In genomic region chr22:23762866-23763578, GRCh38 we compare ENCODE assay signal across 8 cellular contexts. TPM values are rescaled to one million over a fixed set of nuclear protein-coding genes. Genes with fewer than 3 reads are reported as not detected.
A peak's percentile ranks its signal among the peaks of the same experiment; 100 is the strongest.
DNase-seq lines count a peak whose midpoint lies in the region; ATAC-seq, FAIRE-seq and TF ChIP-seq lines count a peak whose summit lies in the region.

Gene C22orf15, plus strand, starts transcription at chr22:23762990. Its CDS starts 317 bp downstream, at chr22:23763307.

- no peaks in the 10 kb centered on the region for H3K9me3 Mint-ChIP-seq in CD8-positive, alpha-beta memory T cell
- H3K9me3 Mint-ChIP-seq in brain = no peaks in the 10 kb centered on the region
- no peaks in the 10 kb centered on the region for H3K9me3 Mint-ChIP-seq in neural crest cell

- no peaks in the 10 kb centered on the region for H3K9me3 ChIP-seq in CD8-positive, alpha-beta memory T cell (ENCODE audit: low read length)
- H3K9me3 ChIP-seq in KOPT-K1 (ENCODE audit: insufficient read depth, low read length, poor library complexity, severe bottlenecking) = no peaks in the 10 kb centered on the region

- POLR2A ChIA-PET in CD8-positive, alpha-beta memory T cell (lab: Charles Lee) = interaction anchor here (0.6 to 1.0 kb wide), 3 partner anchors 12 to 271 kb away, joined by 3 to 6 read pairs (median 4); partner anchors contain the start of genes SMARCB1 and ZNF70

- no peak for TF ChIP-seq CTCF in brain (conservative IDR thresholded peaks at IDR 0.05)
- no peak for TF ChIP-seq CTCF in neural crest cell (conservative IDR thresholded peaks at IDR 0.05)

- H3K4me1 ChIP-seq in CD8-positive, alpha-beta memory T cell (ENCODE audit: insufficient read depth, low read length) = peaks cover 33% of the 10 kb centered on the region

- peak in 1 of 5 donors; percentile 48 for DNase-seq in CD8-positive, alpha-beta memory T cell
- DNase-seq in neural crest cell (ENCODE audit: low read depth, low spot score) (no peak), NCI-H1105 (lab: John Stamatoyannopoulos, UW) (no peak), HTR-8/SVneo (ENCODE audit: insufficient read length, low spot score) (no peak), SW480 (ENCODE audit: low spot score) (no peak)

- no peak within 1 kb of the TSS for H3K27ac ChIP-seq in CD8-positive, alpha-beta memory T cell (ENCODE audit: low read depth, low read length)
- H3K27ac ChIP-seq in KOPT-K1 (ENCODE audit: low read depth, low read length, poor library complexity, severe bottlenecking) = peak within 1 kb of the TSS; percentile 73

- no peak for ATAC-seq in GM21423 (IDR thresholded peaks at IDR 0.05; ENCODE audit: unreplicated experiment)

- peaks cover 0 to 4% (median 0%) of the 10 kb centered on the region in 3 donors for H3K36me3 Mint-ChIP-seq in CD8-positive, alpha-beta memory T cell
- H3K36me3 Mint-ChIP-seq in brain (no peaks in the 10 kb centered on the region), neural crest cell (ENCODE audit: low read depth) (no peaks in the 10 kb centered on the region)

- H3K4me3 Mint-ChIP-seq in CD8-positive, alpha-beta memory T cell = peak within 1 kb of the TSS; percentile 48 to 88 (median 80)
- H3K4me3 Mint-ChIP-seq in brain (peak within 1 kb of the TSS in 1 of 5 experiments; percentile 48), neural crest cell (peak within 1 kb of the TSS; percentile 66)

- H3K27ac Mint-ChIP-seq in CD8-positive, alpha-beta memory T cell = peak within 1 kb of the TSS; percentile 52 to 91 (median 76)
- peak within 1 kb of the TSS in 3 of 5 experiments; percentile 6 to 92 (median 79) for H3K27ac Mint-ChIP-seq in brain
- H3K27ac Mint-ChIP-seq in neural crest cell (ENCODE audit: unreplicated experiment) = peak within 1 kb of the TSS; percentile 58

- no peaks in the 10 kb centered on the region for H3K27me3 ChIP-seq in CD8-positive, alpha-beta memory T cell (ENCODE audit: insufficient read depth, low read length, poor library complexity, severe bottlenecking)

- peak within 1 kb of the TSS; percentile 56 for H3K4me3 ChIP-seq in CD8-positive, alpha-beta memory T cell (ENCODE audit: low read length)

- FAIRE-seq in HTR-8/SVneo (lab: Jason Lieb, UNC) = no peak

- peaks cover 27 to 46% (median 38%) of the 10 kb centered on the region in 3 donors for H3K4me1 Mint-ChIP-seq in CD8-positive, alpha-beta memory T cell
- H3K4me1 Mint-ChIP-seq in brain = peaks cover 30% of the 10 kb centered on the region
- peaks cover 21% of the 10 kb centered on the region for H3K4me1 Mint-ChIP-seq in neural crest cell

- no peaks in the 10 kb centered on the region for H3K36me3 ChIP-seq in CD8-positive, alpha-beta memory T cell (ENCODE audit: insufficient read depth, low read length)
- H3K36me3 ChIP-seq in KOPT-K1 (ENCODE audit: insufficient read depth, low read length) = peaks cover 17% of the 10 kb centered on the region; the same call in 1 of the 2 replicates

- no peaks in the 10 kb centered on the region for H3K27me3 Mint-ChIP-seq in CD8-positive, alpha-beta memory T cell
- H3K27me3 Mint-ChIP-seq in brain (no peaks in the 10 kb centered on the region), neural crest cell (ENCODE audit: low read depth) (no peaks in the 10 kb centered on the region)

- CTCF ChIA-PET in CD8-positive, alpha-beta memory T cell (lab: Charles Lee) = interaction anchor here (0.6 to 1.3 kb wide), 5 partner anchors 12 to 87 kb away, joined by 3 to 7 read pairs (median 3); partner anchors contain the start of gene ZNF70

RNA-seq across cellular contexts. Expression of gene C22orf15, which starts in this region (rescaled TPM):
- under 1 TPM; 0.81 to 0.93 TPM for total RNA-seq in CD8-positive, alpha-beta memory T cell
- polyA plus RNA-seq in CD8-positive, alpha-beta memory T cell = 0.75 TPM
- not detected for polyA plus RNA-seq in brain (ENCODE audit: insufficient read depth, low read depth, low replicate concordance)
- 0.41 and 0.79 TPM in 2 replicates for total RNA-seq in neural crest cell
